ENCODE assay signal across 16 cellular contexts in the genomic region with DNA sequence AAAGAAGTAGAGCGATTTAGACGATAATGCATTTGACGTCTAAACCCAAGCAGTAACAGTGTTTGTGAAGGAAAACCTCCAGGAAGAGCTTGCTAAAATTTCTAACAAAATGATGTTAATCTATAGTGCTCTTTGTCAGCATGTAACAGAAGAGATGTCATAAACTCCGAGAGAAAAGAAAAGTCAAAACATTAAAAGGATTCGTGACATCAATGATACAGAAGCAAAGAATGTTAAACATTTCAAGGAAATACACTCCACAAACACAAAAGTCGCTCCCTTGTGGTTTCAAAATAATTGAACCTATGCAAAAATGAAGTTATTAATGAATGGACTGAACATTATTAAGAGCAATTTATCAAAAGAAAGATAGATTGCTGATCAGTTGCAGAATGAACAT. TPM values are rescaled to one million over a fixed set of nuclear protein-coding genes. Genes with fewer than 3 reads are reported as not detected.
"Had no signal": no experiment of that assay in that cellular context is flagged by ENCODE, and none has a peak within 500 bp of the region (broad histone marks: within the 10 kb centered on the region; RNA-seq: fewer than 3 reads in every experiment).

No MANE protein-coding gene starts in this region.

- H3K36me3 ChIP-seq: esophagus muscularis mucosa, ovary, upper lobe of right lung had no signal

- H3K27ac ChIP-seq: dorsolateral prefrontal cortex, esophagus muscularis mucosa, foreskin keratinocyte, ovary, testis, upper lobe of right lung had no signal

- H3K4me3 ChIP-seq: dorsolateral prefrontal cortex, esophagus muscularis mucosa, ovary, testis, upper lobe of right lung had no signal

- H3K4me3 Mint-ChIP-seq: stimulated activated naive CD8-positive, alpha-beta T cell treated with anti-CD3 and anti-CD28 coated beads, Interleukin-15, amount 100 ng/mL, for 72 hours had no signal

- DNase-seq: activated naive CD4-positive, alpha-beta T cell treated with anti-CD3 and anti-CD28 coated beads, Interleukin-2, amount 50 U/mL, for 16 hours; dorsolateral prefrontal cortex; foreskin keratinocyte; head of caudate nucleus; left ventricle myocardium superior; mesendoderm; ovary; stimulated activated CD4-positive, alpha-beta T cell treated with anti-CD3 and anti-CD28 coated beads, Interleukin-15, amount 100 ng/mL, for 24 hours; stimulated activated CD4-positive, alpha-beta T cell treated with anti-CD3 and anti-CD28 coated beads, Interleukin-4, amount 100 ng/mL, for 4 hours; stimulated activated naive CD8-positive, alpha-beta T cell treated with anti-CD3 and anti-CD28 coated beads, Interleukin-15, amount 100 ng/mL, for 72 hours; testis; upper lobe of right lung had no signal

- H3K4me1 Mint-ChIP-seq: stimulated activated naive CD8-positive, alpha-beta T cell treated with anti-CD3 and anti-CD28 coated beads, Interleukin-15, amount 100 ng/mL, for 72 hours had no signal

- H3K27me3 ChIP-seq: dorsolateral prefrontal cortex, esophagus muscularis mucosa, foreskin keratinocyte, ovary, testis, upper lobe of right lung had no signal

- H3K9me3 ChIP-seq: esophagus muscularis mucosa, ovary, testis, upper lobe of right lung had no signal

RNA-seq across cellular contexts. Expression of a gene that starts 27.9 kb away (rescaled TPM):
- total RNA-seq: cerebellum; dorsolateral prefrontal cortex; esophagus muscularis mucosa; foreskin keratinocyte; kidney epithelial cell; T-helper 2 cell treated with Interferon-gamma antibody and Interleukin-4, amounts not matched to agents 100 ng/mL and 5 ng/mL, for 36 hours had no signal

RNA-seq across cellular contexts. Expression of a gene that starts 31.6 kb away (rescaled TPM):
- total RNA-seq: foreskin keratinocyte; T-helper 2 cell treated with Interferon-gamma antibody and Interleukin-4, amounts not matched to agents 100 ng/mL and 5 ng/mL, for 36 hours had no signal
